In the genomic region with DNA sequence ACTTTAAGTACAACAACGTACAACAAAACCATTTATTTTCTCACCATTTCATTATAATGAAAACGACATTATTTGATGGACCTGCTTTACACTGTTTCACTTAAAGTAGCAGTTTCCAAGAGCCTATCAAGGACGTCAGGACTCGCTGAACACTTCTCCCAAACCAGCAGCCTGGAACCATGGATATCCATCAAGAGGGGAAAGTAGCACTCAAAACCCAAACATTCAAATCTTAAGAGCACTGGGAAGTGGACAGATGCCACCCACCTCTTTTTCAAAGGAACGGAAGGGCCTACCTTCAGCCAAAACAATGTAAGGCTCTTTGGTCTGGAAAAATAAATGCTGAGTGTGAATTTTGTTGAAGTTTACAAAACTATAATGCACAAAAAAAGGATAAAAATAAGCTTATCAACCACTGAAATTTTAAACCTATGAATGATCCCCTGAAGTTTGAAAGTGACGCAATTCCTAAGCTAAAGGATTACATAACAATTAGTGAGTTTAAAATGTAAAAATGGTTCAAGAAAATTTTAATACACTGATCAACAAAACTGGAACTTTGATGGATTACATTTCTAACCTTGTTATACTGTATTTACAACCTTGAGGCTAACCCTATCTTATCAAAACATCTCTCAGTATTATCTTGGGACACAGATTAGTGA, we compare ENCODE assay signal across 21 cellular contexts. TPM values are rescaled to one million over a fixed set of nuclear protein-coding genes. Genes with fewer than 3 reads are reported as not detected.
DNase-seq lines count a peak whose midpoint lies in the region; ATAC-seq and TF ChIP-seq lines count a peak whose summit lies in the region.
"Had no signal": no experiment of that assay in that cellular context is flagged by ENCODE, and none has a peak within 500 bp of the region (broad histone marks: within the 10 kb centered on the region; RNA-seq: fewer than 3 reads in every experiment).

No MANE protein-coding gene starts in this region.

- no peak for ATAC-seq in CD4-positive, CD25-positive, alpha-beta regulatory T cell (ENCODE audit: low read depth in 2 of 2)
- no peak for ATAC-seq in DND-41 (ENCODE audit: insufficient read depth, low read depth)
- ATAC-seq in T-helper 17 cell: no peak
- no peak for ATAC-seq in left ventricle myocardium superior
- ATAC-seq: stimulated activated memory B cell treated with anti-CD40 and anti-IgM and Interleukin-4, amounts not matched to agents 10 μg/mL and 1 μg/mL and 100 μg/mL, for 72 hours had no signal

- peaks cover 89% of the 10 kb centered on the region for H3K79me2 ChIP-seq in DND-41 (ENCODE audit: insufficient read depth, low read length)

- no peak for TF ChIP-seq CTCF in DND-41 (IDR thresholded peaks at IDR 0.05; ENCODE audit: borderline replicate concordance, extremely low read depth, low read length, poor library complexity, severe bottlenecking)
- no peak for TF ChIP-seq CTCF in nephron progenitor cell (IDR thresholded peaks at IDR 0.05)

- H4K20me1 ChIP-seq in DND-41 (ENCODE audit: insufficient read depth, low read length): peaks cover 3% of the 10 kb centered on the region

- H3K4me1 ChIP-seq in CD4-positive, CD25-positive, alpha-beta regulatory T cell (ENCODE audit: control insufficient read depth, insufficient read depth, low read length, poor library complexity, severe bottlenecking): peaks cover 50% of the 10 kb centered on the region
- H3K4me1 ChIP-seq in DND-41 (ENCODE audit: insufficient read depth, low read length): peaks cover 57% of the 10 kb centered on the region

- H3K9me3 ChIP-seq in CD4-positive, CD25-positive, alpha-beta regulatory T cell (ENCODE audit: control insufficient read depth in 2 of 2, low read length in 2 of 2): no peaks in the 10 kb centered on the region
- no peaks in the 10 kb centered on the region for H3K9me3 ChIP-seq in DND-41 (ENCODE audit: insufficient read depth, low read length, severe bottlenecking)
- no peaks in the 10 kb centered on the region for H3K9me3 ChIP-seq in T-helper 17 cell (ENCODE audit: control insufficient read depth, low read length, poor library complexity, severe bottlenecking)
- H3K9me3 ChIP-seq: ovary had no signal

- H3K36me3 Mint-ChIP-seq in CD4-positive, CD25-positive, alpha-beta regulatory T cell: peaks cover 55% of the 10 kb centered on the region
- H3K36me3 Mint-ChIP-seq in T-helper 17 cell (ENCODE audit: low read depth): peaks cover 12% of the 10 kb centered on the region
- peaks cover 73% of the 10 kb centered on the region for H3K36me3 Mint-ChIP-seq in nephron progenitor cell (ENCODE audit: low read depth)

- H3K27ac ChIP-seq in CD4-positive, CD25-positive, alpha-beta regulatory T cell (ENCODE audit: insufficient read depth, low read length, poor library complexity, severe bottlenecking): no peak overlapping the region
- H3K27ac ChIP-seq in DND-41 (ENCODE audit: low read length): no peak overlapping the region
- H3K27ac ChIP-seq: epithelial cell of prostate, ovary had no signal

- H3K4me2 ChIP-seq in DND-41 (ENCODE audit: insufficient read depth, low read length): peak overlapping the region; percentile 47

- peak overlapping the region in 1 of 3 donors; percentile 32 for H3K27ac Mint-ChIP-seq in CD4-positive, CD25-positive, alpha-beta regulatory T cell
- peak overlapping the region; percentile 79 for H3K27ac Mint-ChIP-seq in T-helper 17 cell
- no peak overlapping the region for H3K27ac Mint-ChIP-seq in nephron progenitor cell
- H3K27ac Mint-ChIP-seq: dendritic cell treated with granulocyte-macrophage colony-stimulating factor and Interleukin-4, amounts not matched to agents 40 ng/mL and 50 ng/mL, for 4 days; stimulated activated memory B cell treated with anti-CD40 and anti-IgM and Interleukin-4, amounts not matched to agents 10 μg/mL and 1 μg/mL and 100 μg/mL, for 72 hours had no signal

- peak overlapping the region in 3 of 4 donors; percentile 51 to 64 (median 61) for H3K4me3 Mint-ChIP-seq in CD4-positive, CD25-positive, alpha-beta regulatory T cell
- no peak overlapping the region for H3K4me3 Mint-ChIP-seq in T-helper 17 cell
- H3K4me3 Mint-ChIP-seq in nephron progenitor cell: peak overlapping the region; percentile 52
- H3K4me3 Mint-ChIP-seq: dendritic cell treated with granulocyte-macrophage colony-stimulating factor and Interleukin-4, amounts not matched to agents 40 ng/mL and 50 ng/mL, for 4 days; H9; stimulated activated memory B cell treated with anti-CD40 and anti-IgM and Interleukin-4, amounts not matched to agents 10 μg/mL and 1 μg/mL and 100 μg/mL, for 72 hours had no signal

- no peaks in the 10 kb centered on the region for H3K27me3 Mint-ChIP-seq in CD4-positive, CD25-positive, alpha-beta regulatory T cell
- H3K27me3 Mint-ChIP-seq in T-helper 17 cell (no peaks in the 10 kb centered on the region), nephron progenitor cell (ENCODE audit: low read depth, poor library complexity) (peaks cover 6% of the 10 kb centered on the region)
- H3K27me3 Mint-ChIP-seq: dendritic cell treated with granulocyte-macrophage colony-stimulating factor and Interleukin-4, amounts not matched to agents 40 ng/mL and 50 ng/mL, for 4 days; stimulated activated memory B cell treated with anti-CD40 and anti-IgM and Interleukin-4, amounts not matched to agents 10 μg/mL and 1 μg/mL and 100 μg/mL, for 72 hours had no signal

- peaks cover 0 to 3% (median 0%) of the 10 kb centered on the region in 7 donors for H3K9me3 Mint-ChIP-seq in CD4-positive, CD25-positive, alpha-beta regulatory T cell
- H3K9me3 Mint-ChIP-seq in nephron progenitor cell: peaks cover 23% of the 10 kb centered on the region
- H3K9me3 Mint-ChIP-seq: dendritic cell treated with granulocyte-macrophage colony-stimulating factor and Interleukin-4, amounts not matched to agents 40 ng/mL and 50 ng/mL, for 4 days; H9; stimulated activated memory B cell treated with anti-CD40 and anti-IgM and Interleukin-4, amounts not matched to agents 10 μg/mL and 1 μg/mL and 100 μg/mL, for 72 hours had no signal

- H2AFZ ChIP-seq in DND-41 (ENCODE audit: low read depth, low read length): no peak overlapping the region

- DNase-seq in CD4-positive, CD25-positive, alpha-beta regulatory T cell: no peak
- DNase-seq in DND-41: no peak
- DNase-seq in T-helper 17 cell: no peak
- DNase-seq in nephron progenitor cell: no peak
- DNase-seq in NCI-H526 (lab: John Stamatoyannopoulos, UW): no peak
- DNase-seq in NCI-H2029 treated with DMSO at 0.1 percent for 48 hours (lab: John Stamatoyannopoulos, UW): no peak
- DNase-seq in left ventricle myocardium superior: no peak
- DNase-seq: activated CD8-positive, alpha-beta memory T cell treated with anti-CD3 and anti-CD28 coated beads, Interleukin-2, amount 50 U/mL, for 48 hours; activated naive CD4-positive, alpha-beta T cell treated with anti-CD3 and anti-CD28 coated beads, Interleukin-2, amount 50 U/mL, for 16 hours; AML-193; foreskin fibroblast; GF-D8; H9; hypothalamus; NCI-H1694 treated with DMSO at 0.1 percent for 48 hours; NCI-H510A; ovary had no signal

- intact Hi-C loops in left ventricle myocardium superior (cut with micrococcal nuclease): no loop called here

- H3K4me3 ChIP-seq in CD4-positive, CD25-positive, alpha-beta regulatory T cell (ENCODE audit: low read depth, low read length): peak overlapping the region; percentile 33
- H3K4me3 ChIP-seq in DND-41 (ENCODE audit: low read depth in 1 of 2, low read length in 2 of 2): no peak overlapping the region
- H3K4me3 ChIP-seq: lung, ovary had no signal

- peaks cover 30 to 88% (median 69%) of the 10 kb centered on the region in 4 donors for H3K4me1 Mint-ChIP-seq in CD4-positive, CD25-positive, alpha-beta regulatory T cell
- H3K4me1 Mint-ChIP-seq in T-helper 17 cell (peaks cover 58% of the 10 kb centered on the region), nephron progenitor cell (peaks cover 52% of the 10 kb centered on the region)

- no peaks in the 10 kb centered on the region for H3K27me3 ChIP-seq in CD4-positive, CD25-positive, alpha-beta regulatory T cell (ENCODE audit: control insufficient read depth, insufficient read depth, low read length)
- H3K27me3 ChIP-seq in DND-41 (ENCODE audit: insufficient read depth, low read length, poor library complexity): no peaks in the 10 kb centered on the region
- H3K27me3 ChIP-seq: ovary had no signal

- no peak overlapping the region for H3K9ac ChIP-seq in DND-41 (ENCODE audit: low read depth, low read length)

- peaks cover 7% of the 10 kb centered on the region for H3K36me3 ChIP-seq in CD4-positive, CD25-positive, alpha-beta regulatory T cell (ENCODE audit: control insufficient read depth, insufficient read depth, low read length)
- H3K36me3 ChIP-seq in DND-41 (ENCODE audit: insufficient read depth, low read length): peaks cover 31% of the 10 kb centered on the region
- H3K36me3 ChIP-seq: ovary had no signal

RNA-seq across cellular contexts. Expression of a gene that starts 4.6 kb away (rescaled TPM):
- 18.9 TPM for total RNA-seq in CD4-positive, CD25-positive, alpha-beta regulatory T cell
- polyA plus RNA-seq in CD4-positive, CD25-positive, alpha-beta regulatory T cell: 10 to 100 TPM; 18.1 to 30.1 (median 20.8) TPM
- 10 to 100 TPM; 14.6 to 15.0 TPM for total RNA-seq in T-helper 17 cell
- total RNA-seq in left ventricle myocardium superior: 13.9 TPM
